Comparison of ENCODE assay signal across 10 cellular contexts in the genomic region with DNA sequence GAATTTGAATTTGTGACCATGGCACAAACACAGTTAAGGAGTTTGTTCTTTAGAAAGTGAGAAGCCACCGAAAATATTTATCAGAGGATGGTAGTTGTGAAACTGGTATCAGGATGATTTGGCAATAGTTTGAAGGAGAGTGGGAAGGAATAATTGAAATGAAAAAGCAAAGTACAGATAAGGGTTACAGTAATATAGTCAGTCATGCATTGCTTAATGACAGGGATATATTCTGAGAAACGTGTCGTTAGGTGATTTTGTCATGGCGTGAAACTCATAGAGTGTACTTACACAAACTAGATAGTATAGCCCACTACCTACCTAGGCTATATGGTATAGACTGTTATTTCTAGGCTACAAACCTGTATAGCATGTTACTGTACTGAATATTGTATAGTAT.
"Had no signal": no experiment of that assay in that cellular context is flagged by ENCODE, and none has a peak within 500 bp of the region (broad histone marks: within the 10 kb centered on the region; RNA-seq: fewer than 3 reads in every experiment).

No MANE protein-coding gene starts in this region.

- H3K27me3 Mint-ChIP-seq: effector memory CD8-positive, alpha-beta T cell had no signal

- H3K9me3 ChIP-seq: SK-N-SH, tibial nerve, vagina had no signal

- H3K9me3 Mint-ChIP-seq: brain; effector memory CD8-positive, alpha-beta T cell had no signal

- H3K27ac Mint-ChIP-seq: brain had no signal

- H3K4me3 Mint-ChIP-seq: brain; effector memory CD8-positive, alpha-beta T cell had no signal

- DNase-seq: amygdala; effector memory CD8-positive, alpha-beta T cell; kidney; left ventricle myocardium superior; right cardiac atrium; SK-N-SH; small intestine had no signal

- ATAC-seq: effector memory CD8-positive, alpha-beta T cell; right cardiac atrium had no signal
